ENCODE assay signal across 34 cellular contexts in genomic region chr14:99916091-99916383, GRCh38.
"Had no signal": no experiment of that assay in that cellular context is flagged by ENCODE, and none has a peak within 500 bp of the region (broad histone marks: within the 10 kb centered on the region; RNA-seq: fewer than 3 reads in every experiment).

No MANE protein-coding gene starts in this region.

- H3K9me3 ChIP-seq: MG63, SJCRH30 had no signal

- H3K4me3 Mint-ChIP-seq: T-cell had no signal

- H3K27ac Mint-ChIP-seq: T-cell had no signal

- H2AFZ ChIP-seq: PC-9 had no signal

- H3K4me3 ChIP-seq: MG63, PC-9, SJCRH30, SK-N-MC had no signal

- H3K4me1 Mint-ChIP-seq: T-cell had no signal

- H3K36me3 Mint-ChIP-seq: T-cell had no signal

- H3K4me2 ChIP-seq: PC-9 had no signal

- DNase-seq: Kasumi-1, KG1, MG63, NCI-H1048, NCI-H1092 treated with DMSO at 0.1 percent for 48 hours, NCI-H1105 treated with DMSO at 0.1 percent for 48 hours, NCI-H1417, NCI-H1436, NCI-H146, NCI-H1694, NCI-H187, NCI-H1930, NCI-H2029 treated with DMSO at 0.1 percent for 48 hours, NCI-H2081 treated with DMSO at 0.1 percent for 48 hours, NCI-H2107, NCI-H2171, NCI-H2227 treated with DMSO at 0.1 percent for 48 hours, NCI-H345, NCI-H446, NCI-H510A treated with DMSO at 0.1 percent for 48 hours, NCI-H524 treated with DMSO at 0.1 percent for 48 hours, NCI-H526 treated with DMSO at 0.1 percent for 48 hours, NCI-H774, PC-9, SHP77, SIG-M5, SJCRH30, T-cell had no signal

- H3K4me1 ChIP-seq: SJCRH30 had no signal

- H3K27me3 ChIP-seq: MG63, SJCRH30 had no signal

- H3K27ac ChIP-seq: PC-9, RWPE1, SJCRH30, SK-N-MC had no signal

- ATAC-seq: Panc1, Right ventricle myocardium inferior, SK-N-SH treated with all-trans-retinoic acid at 6 μM for 48 hours, T-cell had no signal

- H3K36me3 ChIP-seq: MG63, SJCRH30 had no signal

- H3K9me3 Mint-ChIP-seq: T-cell had no signal

- FAIRE-seq: RCC 7860 had no signal
